Comparison of ENCODE assay signal across 25 cellular contexts in genomic region chr4:132767901-132768300, GRCh38.
"Had no signal": no experiment of that assay in that cellular context is flagged by ENCODE, and none has a peak within 500 bp of the region (broad histone marks: within the 10 kb centered on the region; RNA-seq: fewer than 3 reads in every experiment).

No MANE protein-coding gene starts in this region.

- H3K9me3 Mint-ChIP-seq: memory B cell; neural crest cell; stimulated activated naive CD8-positive, alpha-beta T cell treated with anti-CD3 and anti-CD28 coated beads, Interleukin-15, Interleukin-2, amounts not matched to agents 100 ng/mL and 50 ng/mL, for 24 hours had no signal

- H3K36me3 Mint-ChIP-seq: memory B cell; stimulated activated naive B cell treated with anti-CD40 and anti-IgM and Interleukin-4, amounts not matched to agents 10 μg/mL and 1 μg/mL and 100 μg/mL, for 72 hours had no signal

- H3K79me2 ChIP-seq: parathyroid adenoma had no signal

- H3K27ac Mint-ChIP-seq: memory B cell; natural killer cell; progenitor cell of endocrine pancreas; stimulated activated naive B cell treated with anti-CD40 and anti-IgM and Interleukin-4, amounts not matched to agents 10 μg/mL and 1 μg/mL and 100 μg/mL, for 72 hours; stimulated activated naive CD8-positive, alpha-beta T cell treated with anti-CD3 and anti-CD28 coated beads, Interleukin-15, Interleukin-2, amounts not matched to agents 100 ng/mL and 50 ng/mL, for 24 hours had no signal

- H3K9me3 ChIP-seq: esophagus squamous epithelium, gastrocnemius medialis, right lobe of liver, thoracic aorta, tibial nerve, upper lobe of right lung, uterus had no signal

- H2AFZ ChIP-seq: parathyroid adenoma had no signal

- ATAC-seq: gastrocnemius medialis; left lobe of liver; natural killer cell; right lobe of liver; stimulated activated naive B cell treated with anti-CD40 and anti-IgM and Interleukin-4, amounts not matched to agents 10 μg/mL and 1 μg/mL and 100 μg/mL, for 72 hours; upper lobe of right lung had no signal

- H3K27me3 Mint-ChIP-seq: memory B cell; progenitor cell of endocrine pancreas; stimulated activated naive B cell treated with anti-CD40 and anti-IgM and Interleukin-4, amounts not matched to agents 10 μg/mL and 1 μg/mL and 100 μg/mL, for 72 hours; stimulated activated naive CD8-positive, alpha-beta T cell treated with anti-CD3 and anti-CD28 coated beads, Interleukin-15, Interleukin-2, amounts not matched to agents 100 ng/mL and 50 ng/mL, for 24 hours had no signal

- H3K27ac ChIP-seq: coronary artery, esophagus squamous epithelium, gastrocnemius medialis, parathyroid adenoma, right lobe of liver, thoracic aorta, tibial nerve, upper lobe of right lung, uterus had no signal

- DNase-seq: dermis blood vessel endothelial cell; effector memory CD4-positive, alpha-beta T cell; erythroblast; esophagus squamous epithelium; gastrocnemius medialis; head of caudate nucleus; kidney; natural killer cell; right lobe of liver; small intestine; stimulated activated CD4-positive, alpha-beta T cell treated with anti-CD3 and anti-CD28 coated beads, Interleukin-15, amount 100 ng/mL, for 24 hours; stimulated activated CD4-positive, alpha-beta T cell treated with anti-CD3 and anti-CD28 coated beads, Interleukin-2, amount 100 ng/mL, for 48 hours; stimulated activated naive B cell treated with anti-CD40 and anti-IgM and Interleukin-4, amounts not matched to agents 10 μg/mL and 1 μg/mL and 100 μg/mL, for 72 hours; upper lobe of right lung; uterus had no signal

- H3K9ac ChIP-seq: parathyroid adenoma had no signal

- H3K4me3 ChIP-seq: coronary artery, esophagus squamous epithelium, gastrocnemius medialis, lung, right lobe of liver, thoracic aorta, tibial nerve, upper lobe of right lung, uterus had no signal

- H3K27me3 ChIP-seq: esophagus squamous epithelium, gastrocnemius medialis, right lobe of liver, tibial nerve, upper lobe of right lung, uterus had no signal

- H3K36me3 ChIP-seq: esophagus squamous epithelium, gastrocnemius medialis, right lobe of liver, thoracic aorta, tibial nerve, upper lobe of right lung, uterus had no signal

- H3K4me3 Mint-ChIP-seq: memory B cell; natural killer cell; neural crest cell; stimulated activated naive B cell treated with anti-CD40 and anti-IgM and Interleukin-4, amounts not matched to agents 10 μg/mL and 1 μg/mL and 100 μg/mL, for 72 hours; stimulated activated naive CD8-positive, alpha-beta T cell treated with anti-CD3 and anti-CD28 coated beads, Interleukin-15, Interleukin-2, amounts not matched to agents 100 ng/mL and 50 ng/mL, for 24 hours had no signal

- H3K4me1 Mint-ChIP-seq: memory B cell; natural killer cell; neural crest cell; stimulated activated naive B cell treated with anti-CD40 and anti-IgM and Interleukin-4, amounts not matched to agents 10 μg/mL and 1 μg/mL and 100 μg/mL, for 72 hours had no signal

- H3K4me1 ChIP-seq: esophagus squamous epithelium, gastrocnemius medialis, parathyroid adenoma, right lobe of liver, tibial nerve, upper lobe of right lung, uterus had no signal
